ENCODE assay signal across 15 cellular contexts in the genomic region with DNA sequence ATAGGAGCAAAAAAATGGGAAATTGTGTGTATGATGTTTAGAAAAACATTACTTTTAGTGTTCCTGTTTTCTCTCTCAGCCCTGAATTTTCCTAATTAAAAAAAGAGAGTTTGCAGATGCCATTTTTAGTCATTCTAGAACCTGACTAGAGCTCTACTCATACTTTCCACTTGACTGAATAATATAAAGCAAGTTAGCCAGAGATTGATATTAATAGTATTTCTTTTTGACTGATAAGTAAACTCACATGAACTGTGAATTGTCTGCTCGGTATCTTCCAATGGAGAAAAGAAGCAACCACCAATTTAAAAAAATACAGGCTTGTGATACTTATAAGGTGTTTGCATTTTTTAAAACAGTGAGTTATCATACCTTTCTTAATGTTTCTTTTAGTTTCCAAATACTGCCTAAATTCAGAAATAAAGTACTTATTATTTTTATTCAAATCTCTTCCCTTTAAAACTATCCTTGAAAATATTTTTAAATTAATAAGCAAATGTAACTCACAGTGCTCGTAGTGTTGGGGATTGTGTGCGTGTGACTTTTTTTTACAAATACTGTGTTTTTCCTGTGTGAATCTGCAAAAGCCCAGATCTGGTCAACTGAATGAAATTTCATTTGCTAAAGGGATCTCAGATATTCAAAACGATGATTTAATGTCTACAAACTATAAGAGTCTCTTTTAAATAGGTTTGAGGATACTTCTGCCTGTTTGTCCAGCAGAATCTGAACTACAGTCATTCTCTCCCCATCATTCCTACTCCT. TPM values are rescaled to one million over a fixed set of nuclear protein-coding genes. Genes with fewer than 3 reads are reported as not detected.
DNase-seq lines count a peak whose midpoint lies in the region; ATAC-seq, FAIRE-seq and TF ChIP-seq lines count a peak whose summit lies in the region.
"Had no signal": no experiment of that assay in that cellular context is flagged by ENCODE, and none has a peak within 500 bp of the region (broad histone marks: within the 10 kb centered on the region; RNA-seq: fewer than 3 reads in every experiment).

No MANE protein-coding gene starts in this region.

- intact Hi-C loops in CD4-positive, alpha-beta memory T cell (cut with micrococcal nuclease) = loop anchor here (10.0 kb wide), 4 partner anchors 55 to 405 kb away; a partner anchor contains a TSS
- intact Hi-C loops in aorta (cut with DNase I) = no loop called here

- ATAC-seq in naive thymus-derived CD8-positive, alpha-beta T cell = no peak
- ATAC-seq in aorta (ENCODE audit: low FRiP score) = no peak
- no peak for ATAC-seq in omental fat pad (ENCODE audit: low FRiP score)
- no peak for ATAC-seq in foreskin keratinocyte
- ATAC-seq: left cardiac atrium had no signal

- H3K27me3 ChIP-seq in CD4-positive, alpha-beta memory T cell (ENCODE audit: insufficient read depth, low read length) = no peaks in the 10 kb centered on the region
- H3K27me3 ChIP-seq in aorta (ENCODE audit: control insufficient read depth in 1 of 2, insufficient read depth in 2 of 2, low read length in 1 of 2) (no peaks in the 10 kb centered on the region), foreskin keratinocyte (no peaks in the 10 kb centered on the region)
- H3K27me3 ChIP-seq: hepatocyte, spleen had no signal

- no peak for DNase-seq in CD4-positive, alpha-beta memory T cell
- DNase-seq in GM18507 (ENCODE audit: extremely low spot score, insufficient read length, low read depth) (no peak), aorta (no peak), omental fat pad (ENCODE audit: low spot score) (no peak), foreskin keratinocyte (no peak)
- DNase-seq in activated CD4-positive, alpha-beta memory T cell treated with anti-CD3 and anti-CD28 coated beads, Interleukin-2, amount 10 ng/mL, durations not matched to agents 7 days and 5 days = no peak
- DNase-seq in naive thymus-derived CD8-positive, alpha-beta T cell = no peak
- DNase-seq: left cardiac atrium, NCI-H1694, NCI-H524, PC-9, spleen had no signal

- TF ChIP-seq CTCF in omental fat pad (IDR thresholded peaks at IDR 0.05) (no peak), foreskin keratinocyte (conservative IDR thresholded peaks at IDR 0.05) (no peak)

- WGBS in aorta, 2 donors = 60 to 63% methylated on average over 4 of the region's 4 CpGs

- peak; percentile 66 for FAIRE-seq in GM18507 (lab: Jason Lieb, UNC)

- no peak overlapping the region for H3K4me3 ChIP-seq in CD4-positive, alpha-beta memory T cell (ENCODE audit: low read length in 2 of 2)
- H3K4me3 ChIP-seq in aorta (ENCODE audit: low read length in 2 of 2) = no peak overlapping the region
- H3K4me3 ChIP-seq: hepatocyte, PC-9, SK-N-MC, spleen had no signal

- H3K9me3 Mint-ChIP-seq in CD4-positive, alpha-beta memory T cell = no peaks in the 10 kb centered on the region
- no peaks in the 10 kb centered on the region for H3K9me3 Mint-ChIP-seq in activated CD4-positive, alpha-beta memory T cell treated with anti-CD3 and anti-CD28 coated beads, Interleukin-2, amount 10 ng/mL, durations not matched to agents 7 days and 5 days
- H3K9me3 Mint-ChIP-seq in naive thymus-derived CD8-positive, alpha-beta T cell = no peaks in the 10 kb centered on the region

- no peaks in the 10 kb centered on the region for H3K27me3 Mint-ChIP-seq in CD4-positive, alpha-beta memory T cell
- H3K27me3 Mint-ChIP-seq in activated CD4-positive, alpha-beta memory T cell treated with anti-CD3 and anti-CD28 coated beads, Interleukin-2, amount 10 ng/mL, durations not matched to agents 7 days and 5 days = no peaks in the 10 kb centered on the region
- H3K27me3 Mint-ChIP-seq in naive thymus-derived CD8-positive, alpha-beta T cell = no peaks in the 10 kb centered on the region

- H3K4me3 Mint-ChIP-seq in CD4-positive, alpha-beta memory T cell = peak overlapping the region; percentile 40 to 79 (median 63)
- peak overlapping the region; percentile 21 for H3K4me3 Mint-ChIP-seq in activated CD4-positive, alpha-beta memory T cell treated with anti-CD3 and anti-CD28 coated beads, Interleukin-2, amount 10 ng/mL, durations not matched to agents 7 days and 5 days
- H3K4me3 Mint-ChIP-seq in naive thymus-derived CD8-positive, alpha-beta T cell = peak overlapping the region; percentile 21 to 77 (median 68)

- H3K4me1 ChIP-seq in CD4-positive, alpha-beta memory T cell (ENCODE audit: insufficient read depth, low read length) = peaks cover 95% of the 10 kb centered on the region
- peaks cover 0 to 4% of the 10 kb centered on the region in 2 donors for H3K4me1 ChIP-seq in aorta (ENCODE audit: control insufficient read depth in 1 of 2, insufficient read depth in 2 of 2, low read length in 2 of 2)
- no peaks in the 10 kb centered on the region for H3K4me1 ChIP-seq in foreskin keratinocyte

- no peaks in the 10 kb centered on the region for H3K36me3 ChIP-seq in CD4-positive, alpha-beta memory T cell (ENCODE audit: insufficient read depth, low read length)
- H3K36me3 ChIP-seq in aorta (ENCODE audit: control insufficient read depth in 1 of 2, insufficient read depth in 2 of 2, low read length in 1 of 2) = no peaks in the 10 kb centered on the region
- H3K36me3 ChIP-seq: spleen had no signal

- H3K4me1 Mint-ChIP-seq in CD4-positive, alpha-beta memory T cell = peaks cover 67 to 90% (median 79%) of the 10 kb centered on the region in 4 donors
- peaks cover 81% of the 10 kb centered on the region for H3K4me1 Mint-ChIP-seq in activated CD4-positive, alpha-beta memory T cell treated with anti-CD3 and anti-CD28 coated beads, Interleukin-2, amount 10 ng/mL, durations not matched to agents 7 days and 5 days
- peaks cover 32 to 90% (median 77%) of the 10 kb centered on the region in 4 donors for H3K4me1 Mint-ChIP-seq in naive thymus-derived CD8-positive, alpha-beta T cell

- H3K36me3 Mint-ChIP-seq in CD4-positive, alpha-beta memory T cell = peaks cover 5 to 16% of the 10 kb centered on the region in 2 donors
- peaks cover 41% of the 10 kb centered on the region for H3K36me3 Mint-ChIP-seq in activated CD4-positive, alpha-beta memory T cell treated with anti-CD3 and anti-CD28 coated beads, Interleukin-2, amount 10 ng/mL, durations not matched to agents 7 days and 5 days (ENCODE audit: low read depth)
- H3K36me3 Mint-ChIP-seq in naive thymus-derived CD8-positive, alpha-beta T cell = peaks cover 0 to 19% (median 0%) of the 10 kb centered on the region in 3 donors

- POLR2A ChIA-PET in CD4-positive, alpha-beta memory T cell (lab: Charles Lee; ENCODE audit: partially characterized antibody) = interaction anchor here (0.9 to 4.4 kb wide), 7 partner anchors 9 to 121 kb away, joined by 3 to 19 read pairs (median 5); a partner anchor contains a TSS
- POLR2A ChIA-PET in activated CD4-positive, alpha-beta memory T cell treated with anti-CD3 and anti-CD28 coated beads, Interleukin-2, amount 10 ng/mL, durations not matched to agents 7 days and 5 days (lab: Charles Lee) = interaction anchor here (0.7 to 4.4 kb wide), 10 partner anchors 10 to 122 kb away, joined by 3 to 35 read pairs (median 8); a partner anchor contains a TSS
- POLR2A ChIA-PET in naive thymus-derived CD8-positive, alpha-beta T cell (lab: Charles Lee) = interaction anchor here (0.6 to 0.9 kb wide), 4 partner anchors 10 to 122 kb away, joined by 3 to 4 read pairs (median 3); a partner anchor contains a TSS

- peak overlapping the region; percentile 28 for H3K27ac ChIP-seq in CD4-positive, alpha-beta memory T cell (ENCODE audit: low read depth, low read length)
- H3K27ac ChIP-seq in aorta (ENCODE audit: low read depth in 1 of 2, low read length in 2 of 2) (no peak overlapping the region), foreskin keratinocyte (no peak overlapping the region)
- H3K27ac ChIP-seq: hepatocyte, PC-9, SK-N-MC, VCaP had no signal

- H3K9me3 ChIP-seq in CD4-positive, alpha-beta memory T cell (ENCODE audit: control insufficient read depth in 1 of 2, low read length in 2 of 2) = no peaks in the 10 kb centered on the region
- H3K9me3 ChIP-seq in aorta (ENCODE audit: control insufficient read depth, low read length) = no peaks in the 10 kb centered on the region
- H3K9me3 ChIP-seq: spleen had no signal

- CTCF ChIA-PET in CD4-positive, alpha-beta memory T cell (lab: Charles Lee; ENCODE audit: partially characterized antibody) = interaction anchor here (0.6 to 4.5 kb wide), 2 partner anchors 85 to 121 kb away, joined by 3 to 20 read pairs; no protein-coding TSS in a partner anchor
- CTCF ChIA-PET in activated CD4-positive, alpha-beta memory T cell treated with anti-CD3 and anti-CD28 coated beads, Interleukin-2, amount 10 ng/mL, durations not matched to agents 7 days and 5 days (lab: Charles Lee) = interaction anchor here (1.1 to 2.2 kb wide), 3 partner anchors 29 to 121 kb away, joined by 4 to 16 read pairs (median 8); no protein-coding TSS in a partner anchor

- H3K27ac Mint-ChIP-seq in CD4-positive, alpha-beta memory T cell = peak overlapping the region; percentile 19 to 86 (median 59)
- H3K27ac Mint-ChIP-seq in activated CD4-positive, alpha-beta memory T cell treated with anti-CD3 and anti-CD28 coated beads, Interleukin-2, amount 10 ng/mL, durations not matched to agents 7 days and 5 days = peak overlapping the region; percentile 52
- H3K27ac Mint-ChIP-seq in naive thymus-derived CD8-positive, alpha-beta T cell = peak overlapping the region in 9 of 10 donors; percentile 74 to 93 (median 87)

RNA-seq across cellular contexts. Expression of a gene that starts 9.8 kb away (rescaled TPM):
- 100 to 1,000 TPM; 130 to 134 TPM for total RNA-seq in CD4-positive, alpha-beta memory T cell
- polyA plus RNA-seq in CD4-positive, alpha-beta memory T cell = 10 to 100 TPM; 67.2 to 85.7 TPM
- 100 to 1,000 TPM; 219 to 221 TPM for total RNA-seq in activated CD4-positive, alpha-beta memory T cell treated with anti-CD3 and anti-CD28 coated beads, Interleukin-2, amount 10 ng/mL, durations not matched to agents 7 days and 5 days
- 100 to 1,000 TPM; 124 to 130 TPM for total RNA-seq in naive thymus-derived CD8-positive, alpha-beta T cell
- polyA plus RNA-seq in naive thymus-derived CD8-positive, alpha-beta T cell = 10 to 100 TPM; 43.4 to 53.9 (median 50.0) TPM
- total RNA-seq in aorta (100 to 1,000 TPM; 125 to 174 TPM), omental fat pad (10 to 100 TPM; 49.3 to 82.6 (median 70.8) TPM), foreskin keratinocyte (39.3 and 42.1 TPM in 2 replicates)
- polyA plus RNA-seq in aorta (100 to 1,000 TPM; 108 to 318 TPM), foreskin keratinocyte (43.0 and 53.2 TPM in 2 replicates)
